In the genomic region with DNA sequence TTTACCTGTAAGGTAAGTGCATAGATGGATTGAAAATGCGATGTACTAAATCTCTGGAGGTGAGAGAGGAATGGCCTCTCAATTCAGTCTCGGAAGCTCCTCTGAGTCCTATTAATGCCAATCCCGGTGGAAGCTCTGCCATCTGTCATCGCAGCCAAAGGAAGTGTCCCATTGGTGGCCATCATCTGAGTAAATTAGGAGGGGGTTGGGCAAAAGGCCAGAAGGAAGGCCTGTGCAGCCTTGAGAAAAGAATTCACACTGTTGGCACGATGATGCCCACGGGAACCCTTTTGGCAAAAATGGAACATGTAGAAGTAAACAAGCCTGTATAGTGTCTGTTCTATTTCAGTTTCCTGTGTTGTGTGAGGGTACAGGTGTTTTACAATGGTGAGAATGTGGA, we compare ENCODE assay signal across 17 cellular contexts.
A peak's percentile ranks its signal among the peaks of the same experiment; 100 is the strongest.
DNase-seq lines count a peak whose midpoint lies in the region; ATAC-seq lines count a peak whose summit lies in the region.
"Had no signal": no experiment of that assay in that cellular context is flagged by ENCODE, and none has a peak within 500 bp of the region (broad histone marks: within the 10 kb centered on the region; RNA-seq: fewer than 3 reads in every experiment).

No MANE protein-coding gene starts in this region.

- no peak for ATAC-seq in HG03432 (IDR thresholded peaks at IDR 0.05; ENCODE audit: unreplicated experiment)
- ATAC-seq: Panc1 had no signal

- peak; percentile 31 for DNase-seq in DMS 273 treated with DMSO at 0.1 percent for 48 hours (lab: John Stamatoyannopoulos, UW)
- DNase-seq in NCI-H1930 (lab: John Stamatoyannopoulos, UW) = peak; percentile 71 to 81
- DNase-seq in NCI-H524 treated with DMSO at 0.1 percent for 48 hours (lab: John Stamatoyannopoulos, UW) = peak; percentile 66
- DNase-seq in cerebellar nuclear complex (lab: John Stamatoyannopoulos, UW) = peak; percentile 54 to 77
- DNase-seq in mucosa of gallbladder (ENCODE audit: low spot score) = no peak
- no peak for DNase-seq in NCI-H510A (lab: John Stamatoyannopoulos, UW)
- DNase-seq: CD4-positive, CD25-positive, alpha-beta regulatory T cell; DMS153; GM23248; H9; IMR-90; NCI-H2029; NCI-H226; SIG-M5; SK-N-SH had no signal

Comparison
In these comparisons a context has a peak if more than half of its experiments do, and no peak if none do; other contexts are left out.
1. DNase-seq: peak in DMS 273 treated with DMSO at 0.1 percent for 48 hours (single experiment), NCI-H1930 (2 of 2), NCI-H524 treated with DMSO at 0.1 percent for 48 hours (single experiment) and cerebellar nuclear complex (2 of 2); none in mucosa of gallbladder (single experiment) and NCI-H510A (single experiment).